8 cellular contexts compared by ENCODE assay signal in genomic region chr10:87863951-87864496, GRCh38. TPM values are rescaled to one million over a fixed set of nuclear protein-coding genes. Genes with fewer than 3 reads are reported as not detected.
DNase-seq lines count a peak whose midpoint lies in the region; ATAC-seq lines count a peak whose summit lies in the region.
"Not testable (repeated sequence)": the region's sequence is repeated elsewhere in the genome, so short reads cannot be mapped to it uniquely, and the experiment has no call there.

No MANE protein-coding gene starts in this region.

- H3K36me3 Mint-ChIP-seq in T-helper 17 cell (ENCODE audit: low read depth) = not testable (repeated sequence)

- H3K9me3 ChIP-seq in T-helper 17 cell (ENCODE audit: control insufficient read depth, low read length, poor library complexity, severe bottlenecking); effector memory CD4-positive, alpha-beta T cell (ENCODE audit: control insufficient read depth, low read length); iPS-20b (ENCODE audit: insufficient read depth, low read depth, low read length): not testable (repeated sequence)

- not testable (repeated sequence) for H3K36me3 ChIP-seq in effector memory CD4-positive, alpha-beta T cell (ENCODE audit: control insufficient read depth, insufficient read depth, low read length); iPS-20b (ENCODE audit: insufficient read depth, low read depth, low read length)

- not testable (repeated sequence) for H3K27me3 Mint-ChIP-seq in T-helper 17 cell

- not testable (repeated sequence) for H3K27me3 ChIP-seq in effector memory CD4-positive, alpha-beta T cell (replicated peaks; ENCODE audit: control insufficient read depth, insufficient read depth, low read length, poor library complexity, severe bottlenecking)
- H3K27me3 ChIP-seq in iPS-20b (ENCODE audit: insufficient read depth, low read length) = peaks cover 12% of the 10 kb centered on the region

- H3K27ac ChIP-seq in effector memory CD4-positive, alpha-beta T cell (ENCODE audit: insufficient read depth, low read length, poor library complexity, severe bottlenecking) = peak overlapping the region; percentile 81
- H3K27ac ChIP-seq in iPS-20b (ENCODE audit: low read length) = not testable (repeated sequence)

- H3K4me3 Mint-ChIP-seq in T-helper 17 cell = peak overlapping the region; percentile 98

- H3K4me1 ChIP-seq in effector memory CD4-positive, alpha-beta T cell (ENCODE audit: control insufficient read depth, insufficient read depth, low read length, poor library complexity, severe bottlenecking) = not testable (repeated sequence)
- peaks cover 16% of the 10 kb centered on the region; the same call in 1 of the 2 replicates for H3K4me1 ChIP-seq in iPS-20b (ENCODE audit: insufficient read depth, low read length)

- H3K4me1 Mint-ChIP-seq in T-helper 17 cell = peaks cover 51% of the 10 kb centered on the region

- not testable (repeated sequence) for ATAC-seq in T-helper 17 cell

- peak overlapping the region; percentile 96 for H3K27ac Mint-ChIP-seq in T-helper 17 cell

- peak overlapping the region; percentile 91 for H3K9ac ChIP-seq in iPS-20b (ENCODE audit: low read depth, low read length)

- H3K4me3 ChIP-seq in Jurkat, Clone E6-1 (ENCODE audit: low read length) = peak overlapping the region; percentile 99
- H3K4me3 ChIP-seq in effector memory CD4-positive, alpha-beta T cell (ENCODE audit: insufficient read depth, low read depth, low read length, poor library complexity, severe bottlenecking) = peak overlapping the region; percentile 92
- peak overlapping the region; percentile 97 for H3K4me3 ChIP-seq in iPS-20b (ENCODE audit: low read length)

- DNase-seq in DMS 273 (lab: John Stamatoyannopoulos, UW; ENCODE audit: unreplicated experiment) (peak; percentile 55), T-helper 17 cell (peak in 2 of 3 donors; percentile 7 to 27), nucleus accumbens (lab: John Stamatoyannopoulos, UW) (peak in 34 of 56 donors; percentile 4 to 73 (median 34)), superior temporal gyrus (ENCODE audit: extremely low spot score) (peak; percentile 60)
- DNase-seq in Jurkat, Clone E6-1 (ENCODE audit: low read depth, low spot score) = not testable (repeated sequence)
- peak; percentile 32 for DNase-seq in activated naive CD4-positive, alpha-beta T cell treated with Interleukin-2 at 50 U/mL for 16 hours
- DNase-seq in effector memory CD4-positive, alpha-beta T cell = peak in 1 of 3 donors; percentile 14

RNA-seq across cellular contexts. Expression of gene PTEN, which starts 0.6 kb away (rescaled TPM):
- polyA plus RNA-seq in Jurkat, Clone E6-1 (2012; ENCODE audit: insufficient read depth, insufficient read length) = 48.2 TPM
- 10 to 100 TPM; 84.9 to 89.3 TPM for total RNA-seq in T-helper 17 cell

RNA-seq across cellular contexts. Expression of gene KLLN, which starts 0.7 kb away (rescaled TPM):
- 4.2 TPM for polyA plus RNA-seq in Jurkat, Clone E6-1 (2012; ENCODE audit: insufficient read depth, insufficient read length)
- total RNA-seq in T-helper 17 cell = under 1 TPM; 0.21 to 0.55 TPM

RNA-seq across cellular contexts. Expression of gene ATAD1, which starts 46.0 kb away (rescaled TPM):
- polyA plus RNA-seq in Jurkat, Clone E6-1 (2012; ENCODE audit: insufficient read depth, insufficient read length) = 30.2 TPM
- total RNA-seq in T-helper 17 cell = 10 to 100 TPM; 25.1 to 32.2 TPM
